1 cellular context compared by ENCODE assay signal in the genomic region with DNA sequence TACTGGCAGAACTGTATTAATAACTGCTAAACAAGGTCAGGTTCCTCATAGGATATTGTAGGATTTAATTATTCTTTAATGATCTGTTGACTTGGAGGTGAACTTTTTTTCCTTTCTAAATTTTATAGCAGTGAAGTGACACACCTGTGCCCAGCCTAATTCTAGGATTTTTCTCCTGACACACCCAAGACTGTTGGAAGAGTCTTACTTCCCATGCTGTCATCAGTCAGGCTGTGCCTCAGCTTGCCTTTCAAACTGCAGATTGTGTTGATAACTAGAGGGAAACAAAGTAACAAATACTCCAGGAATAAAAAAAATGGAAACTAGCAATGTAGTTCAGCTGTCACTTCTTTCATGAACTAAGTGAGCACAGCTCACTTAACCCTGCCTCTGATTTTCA.
TF ChIP-seq lines count a peak whose summit lies in the region.

No MANE protein-coding gene starts in this region.

TF ChIP-seq in GM23338, 12 proteins besides CTCF, POLR2A, EP300 and RAD21 (continued from another document):
- TF ChIP-seq, protein P1, sequence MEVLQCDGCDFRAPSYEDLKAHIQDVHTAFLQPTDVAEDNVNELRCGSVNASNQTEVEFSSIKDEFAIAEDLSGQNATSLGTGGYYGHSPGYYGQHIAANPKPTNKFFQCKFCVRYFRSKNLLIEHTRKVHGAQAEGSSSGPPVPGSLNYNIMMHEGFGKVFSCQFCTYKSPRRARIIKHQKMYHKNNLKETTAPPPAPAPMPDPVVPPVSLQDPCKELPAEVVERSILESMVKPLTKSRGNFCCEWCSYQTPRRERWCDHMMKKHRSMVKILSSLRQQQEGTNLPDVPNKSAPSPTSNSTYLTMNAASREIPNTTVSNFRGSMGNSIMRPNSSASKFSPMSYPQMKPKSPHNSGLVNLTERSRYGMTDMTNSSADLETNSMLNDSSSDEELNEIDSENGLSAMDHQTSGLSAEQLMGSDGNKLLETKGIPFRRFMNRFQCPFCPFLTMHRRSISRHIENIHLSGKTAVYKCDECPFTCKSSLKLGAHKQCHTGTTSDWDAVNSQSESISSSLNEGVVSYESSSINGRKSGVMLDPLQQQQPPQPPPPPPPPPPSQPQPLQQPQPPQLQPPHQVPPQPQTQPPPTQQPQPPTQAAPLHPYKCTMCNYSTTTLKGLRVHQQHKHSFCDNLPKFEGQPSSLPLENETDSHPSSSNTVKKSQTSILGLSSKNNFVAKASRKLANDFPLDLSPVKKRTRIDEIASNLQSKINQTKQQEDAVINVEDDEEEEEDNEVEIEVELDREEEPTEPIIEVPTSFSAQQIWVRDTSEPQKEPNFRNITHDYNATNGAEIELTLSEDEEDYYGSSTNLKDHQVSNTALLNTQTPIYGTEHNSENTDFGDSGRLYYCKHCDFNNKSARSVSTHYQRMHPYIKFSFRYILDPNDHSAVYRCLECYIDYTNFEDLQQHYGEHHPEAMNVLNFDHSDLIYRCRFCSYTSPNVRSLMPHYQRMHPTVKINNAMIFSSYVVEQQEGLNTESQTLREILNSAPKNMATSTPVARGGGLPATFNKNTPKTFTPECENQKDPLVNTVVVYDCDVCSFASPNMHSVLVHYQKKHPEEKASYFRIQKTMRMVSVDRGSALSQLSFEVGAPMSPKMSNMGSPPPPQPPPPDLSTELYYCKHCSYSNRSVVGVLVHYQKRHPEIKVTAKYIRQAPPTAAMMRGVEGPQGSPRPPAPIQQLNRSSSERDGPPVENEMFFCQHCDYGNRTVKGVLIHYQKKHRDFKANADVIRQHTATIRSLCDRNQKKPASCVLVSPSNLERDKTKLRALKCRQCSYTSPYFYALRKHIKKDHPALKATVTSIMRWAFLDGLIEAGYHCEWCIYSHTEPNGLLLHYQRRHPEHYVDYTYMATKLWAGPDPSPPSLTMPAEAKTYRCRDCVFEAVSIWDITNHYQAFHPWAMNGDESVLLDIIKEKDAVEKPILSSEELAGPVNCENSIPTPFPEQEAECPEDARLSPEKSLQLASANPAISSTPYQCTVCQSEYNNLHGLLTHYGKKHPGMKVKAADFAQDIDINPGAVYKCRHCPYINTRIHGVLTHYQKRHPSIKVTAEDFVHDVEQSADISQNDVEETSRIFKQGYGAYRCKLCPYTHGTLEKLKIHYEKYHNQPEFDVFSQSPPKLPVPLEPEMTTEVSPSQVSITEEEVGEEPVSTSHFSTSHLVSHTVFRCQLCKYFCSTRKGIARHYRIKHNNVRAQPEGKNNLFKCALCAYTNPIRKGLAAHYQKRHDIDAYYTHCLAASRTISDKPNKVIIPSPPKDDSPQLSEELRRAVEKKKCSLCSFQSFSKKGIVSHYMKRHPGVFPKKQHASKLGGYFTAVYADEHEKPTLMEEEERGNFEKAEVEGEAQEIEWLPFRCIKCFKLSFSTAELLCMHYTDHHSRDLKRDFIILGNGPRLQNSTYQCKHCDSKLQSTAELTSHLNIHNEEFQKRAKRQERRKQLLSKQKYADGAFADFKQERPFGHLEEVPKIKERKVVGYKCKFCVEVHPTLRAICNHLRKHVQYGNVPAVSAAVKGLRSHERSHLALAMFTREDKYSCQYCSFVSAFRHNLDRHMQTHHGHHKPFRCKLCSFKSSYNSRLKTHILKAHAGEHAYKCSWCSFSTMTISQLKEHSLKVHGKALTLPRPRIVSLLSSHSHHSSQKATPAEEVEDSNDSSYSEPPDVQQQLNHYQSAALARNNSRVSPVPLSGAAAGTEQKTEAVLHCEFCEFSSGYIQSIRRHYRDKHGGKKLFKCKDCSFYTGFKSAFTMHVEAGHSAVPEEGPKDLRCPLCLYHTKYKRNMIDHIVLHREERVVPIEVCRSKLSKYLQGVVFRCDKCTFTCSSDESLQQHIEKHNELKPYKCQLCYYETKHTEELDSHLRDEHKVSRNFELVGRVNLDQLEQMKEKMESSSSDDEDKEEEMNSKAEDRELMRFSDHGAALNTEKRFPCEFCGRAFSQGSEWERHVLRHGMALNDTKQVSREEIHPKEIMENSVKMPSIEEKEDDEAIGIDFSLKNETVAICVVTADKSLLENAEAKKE (CRISPR knock-in tag; IDR thresholded peaks at IDR 0.05) = no peak
- TF ChIP-seq STAT1 (IDR thresholded peaks at IDR 0.05; ENCODE audit: unreplicated experiment) (no peak), NANOG (IDR thresholded peaks at IDR 0.05; ENCODE audit: borderline replicate concordance) (no peak), ETS1 (IDR thresholded peaks at IDR 0.05) (no peak), JUNB (IDR thresholded peaks at IDR 0.05; ENCODE audit: unreplicated experiment) (no peak), ZNF114 (CRISPR knock-in tag; IDR thresholded peaks at IDR 0.05) (no peak), POLR2AphosphoS5 (IDR thresholded peaks at IDR 0.05; ENCODE audit: low read depth) (no peak), EZH2phosphoT487 (IDR thresholded peaks at IDR 0.05; ENCODE audit: unreplicated experiment) (no peak)
